Comparison of ENCODE assay signal across 14 cellular contexts in the genomic region with DNA sequence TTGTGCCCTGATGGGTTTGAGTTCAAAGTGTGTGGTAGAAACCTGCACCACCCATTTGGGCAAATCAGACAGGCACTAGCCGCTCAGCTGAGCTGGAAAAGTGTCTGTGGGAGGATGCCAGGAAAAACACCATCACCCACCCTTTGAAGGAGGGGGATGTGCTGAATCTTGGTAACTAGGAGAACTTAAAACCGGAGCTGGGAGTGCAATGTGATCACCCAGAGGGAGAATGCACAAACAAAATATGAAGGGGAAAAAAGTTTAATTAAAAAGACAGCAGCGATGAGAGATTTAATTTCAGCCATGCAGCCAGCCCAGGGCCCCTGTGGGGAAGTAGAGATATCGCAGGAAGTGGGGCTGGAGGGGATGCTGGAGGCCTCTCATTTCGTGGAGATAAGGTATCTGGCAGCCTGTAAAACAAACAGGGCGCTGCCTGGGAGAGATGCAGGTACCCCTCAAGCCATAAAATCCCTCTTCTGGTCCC.
DNase-seq lines count a peak whose midpoint lies in the region; ATAC-seq and TF ChIP-seq lines count a peak whose summit lies in the region.
"Had no signal": no experiment of that assay in that cellular context is flagged by ENCODE, and none has a peak within 500 bp of the region (broad histone marks: within the 10 kb centered on the region; RNA-seq: fewer than 3 reads in every experiment).

No MANE protein-coding gene starts in this region.

- peaks cover 15% of the 10 kb centered on the region for H3K4me1 ChIP-seq in psoas muscle

- WGBS in psoas muscle, 3 donors, result 41 to 56% (median 47%) methylated on average over 6 of the region's 6 CpGs

- peaks cover 9% of the 10 kb centered on the region for H3K27me3 Mint-ChIP-seq in endothelial cell (ENCODE audit: unreplicated experiment)
- H3K27me3 Mint-ChIP-seq: IgD-negative memory B cell had no signal

- H3K27ac ChIP-seq in psoas muscle, result peak overlapping the region; percentile 9

- TF ChIP-seq CTCF in endothelial cell (IDR thresholded peaks at IDR 0.05; ENCODE audit: unreplicated experiment), result no peak
- no peak for TF ChIP-seq CTCF in psoas muscle (IDR thresholded peaks at IDR 0.05)

- H3K4me3 Mint-ChIP-seq in endothelial cell (ENCODE audit: unreplicated experiment), result no peak overlapping the region
- H3K4me3 Mint-ChIP-seq: IgD-negative memory B cell; T-helper 1 cell treated with Interleukin-12 subunit alpha and Interleukin-12 subunit beta and Interleukin-4 antibody, amounts not matched to agents 30 μg/mL and 1 μg/mL, for 36 hours had no signal

- DNase-seq in NCI-H1092 treated with DMSO at 0.1 percent for 48 hours (lab: John Stamatoyannopoulos, UW) (peak; percentile 21), NCI-H1092 (lab: John Stamatoyannopoulos, UW) (no peak), OCI-M1 (lab: John Stamatoyannopoulos, UW) (peak; percentile 9), endothelial cell (ENCODE audit: low spot score) (no peak), psoas muscle (no peak), DMS114 treated with DMSO at 0.1 percent for 48 hours (lab: John Stamatoyannopoulos, UW; ENCODE audit: unreplicated experiment) (no peak), HCEC 1CT (no peak)
- DNase-seq: 8988T; activated CD4-positive, alpha-beta T cell treated with anti-CD3 and anti-CD28 coated beads, Interleukin-2, amount 50 U/mL, for 48 hours; activated gamma-delta T cell; COR-L47 had no signal

- ATAC-seq in psoas muscle, result peak in 1 of 4 donors; percentile 5
- no peak for ATAC-seq in GM18909 (IDR thresholded peaks at IDR 0.05; ENCODE audit: poor library complexity, unreplicated experiment)

- peaks cover 3% of the 10 kb centered on the region for H3K36me3 Mint-ChIP-seq in endothelial cell (ENCODE audit: low read depth, unreplicated experiment)
- H3K36me3 Mint-ChIP-seq: IgD-negative memory B cell had no signal

- no peaks in the 10 kb centered on the region for H3K9me3 Mint-ChIP-seq in endothelial cell (ENCODE audit: unreplicated experiment)
- H3K9me3 Mint-ChIP-seq: IgD-negative memory B cell; T-helper 1 cell treated with Interleukin-12 subunit alpha and Interleukin-12 subunit beta and Interleukin-4 antibody, amounts not matched to agents 30 μg/mL and 1 μg/mL, for 36 hours had no signal

- H3K4me1 Mint-ChIP-seq in endothelial cell (ENCODE audit: unreplicated experiment), result peaks cover 17% of the 10 kb centered on the region

- H3K27me3 ChIP-seq in psoas muscle (ENCODE audit: insufficient read depth in 3 of 3, low read length in 2 of 3), result no peaks in the 10 kb centered on the region

- intact Hi-C loops in psoas muscle (cut with DNase I), result no loop called here

- no peaks in the 10 kb centered on the region for H3K36me3 ChIP-seq in psoas muscle (ENCODE audit: insufficient read depth in 1 of 2, low read depth in 1 of 2)

- H3K27ac Mint-ChIP-seq in endothelial cell (ENCODE audit: unreplicated experiment), result peak overlapping the region; percentile 32
- H3K27ac Mint-ChIP-seq: IgD-negative memory B cell; T-helper 1 cell treated with Interleukin-12 subunit alpha and Interleukin-12 subunit beta and Interleukin-4 antibody, amounts not matched to agents 30 μg/mL and 1 μg/mL, for 36 hours had no signal

- H3K9me3 ChIP-seq in psoas muscle, result no peaks in the 10 kb centered on the region

- no peak overlapping the region for H3K4me3 ChIP-seq in psoas muscle

Comparison
In these comparisons a context has a peak if more than half of its experiments do, and no peak if none do; other contexts are left out.
1. DNase-seq: peak in NCI-H1092 treated with DMSO at 0.1 percent for 48 hours (single experiment) and OCI-M1 (single experiment); none in NCI-H1092 (single experiment), endothelial cell (single experiment), psoas muscle (0 of 2), DMS114 treated with DMSO at 0.1 percent for 48 hours (single experiment) and HCEC 1CT (single experiment).